ENCODE assay signal across 19 cellular contexts in the genomic region with DNA sequence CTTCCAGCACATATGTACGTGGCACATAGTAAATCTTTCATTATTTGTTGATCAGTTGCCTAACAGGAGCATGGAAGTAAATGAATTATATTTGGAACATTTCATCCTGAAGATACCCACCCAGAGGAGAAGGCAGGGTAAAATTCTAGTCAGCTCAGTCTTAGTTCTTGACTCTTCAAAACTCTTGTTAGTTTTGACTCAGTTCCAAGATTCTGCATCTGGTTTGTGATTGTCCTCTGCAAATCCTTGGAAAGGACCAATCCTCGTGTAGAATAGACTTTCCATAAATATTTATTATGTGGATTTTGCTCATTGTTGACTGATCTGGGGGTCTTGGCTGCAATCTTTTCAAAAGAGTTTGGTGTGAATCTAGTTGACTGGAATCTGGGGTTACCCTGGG.
"Had no signal": no experiment of that assay in that cellular context is flagged by ENCODE, and none has a peak within 500 bp of the region (broad histone marks: within the 10 kb centered on the region; RNA-seq: fewer than 3 reads in every experiment).

No MANE protein-coding gene starts in this region.

- ATAC-seq: activated T-cell treated with anti-CD3 and anti-CD28 coated beads, Interleukin-2, amount 50 U/mL, for 72 hours; foreskin keratinocyte; left colon; lower lobe of right lung; natural killer cell treated with Interleukin-12 subunit alpha and Interleukin-12 subunit beta and Interleukin-15 and Interleukin-18, amount 100 ng/mL, for 72 hours; stimulated activated naive B cell treated with anti-CD40 and anti-IgM and Interleukin-4, amounts not matched to agents 10 μg/mL and 1 μg/mL and 100 μg/mL, for 72 hours had no signal

- H3K36me3 Mint-ChIP-seq: activated naive CD4-positive, alpha-beta T cell treated with anti-CD3 and anti-CD28 coated beads, Interleukin-2, amount 50 U/mL, for 24 hours; natural killer cell treated with Interleukin-12 subunit alpha and Interleukin-12 subunit beta and Interleukin-15 and Interleukin-18, amount 100 ng/mL, for 72 hours; stimulated activated naive B cell treated with anti-CD40 and anti-IgM and Interleukin-4, amounts not matched to agents 10 μg/mL and 1 μg/mL and 100 μg/mL, for 72 hours had no signal

- H3K27me3 Mint-ChIP-seq: activated naive CD4-positive, alpha-beta T cell treated with anti-CD3 and anti-CD28 coated beads, Interleukin-2, amount 50 U/mL, for 24 hours; natural killer cell treated with Interleukin-12 subunit alpha and Interleukin-12 subunit beta and Interleukin-15 and Interleukin-18, amount 100 ng/mL, for 72 hours; stimulated activated naive B cell treated with anti-CD40 and anti-IgM and Interleukin-4, amounts not matched to agents 10 μg/mL and 1 μg/mL and 100 μg/mL, for 72 hours had no signal

- DNase-seq: activated CD4-positive, alpha-beta T cell treated with anti-CD3 and anti-CD28 coated beads, Interleukin-2, amount 50 U/mL, for 4 hours; activated CD4-positive, CD25-positive, alpha-beta regulatory T cell treated with anti-CD3 and anti-CD28 coated beads, Interleukin-2, amount 50 U/mL, for 72 hours; activated effector memory CD4-positive, alpha-beta T cell treated with anti-CD3 and anti-CD28 coated beads, Interleukin-2, amount 50 U/mL, for 16 hours; activated T-cell treated with anti-CD3 and anti-CD28 coated beads, Interleukin-2, amount 50 U/mL, for 72 hours; adrenal gland; dorsolateral prefrontal cortex; foreskin keratinocyte; hippocampal formation; islet precursor cell; left colon; lower lobe of right lung; nucleus accumbens; posterior cingulate gyrus; sigmoid colon; stimulated activated naive B cell treated with anti-CD40 and anti-IgM and Interleukin-4, amounts not matched to agents 10 μg/mL and 1 μg/mL and 100 μg/mL, for 72 hours; T1000; thyroid gland had no signal

- H3K4me3 ChIP-seq: adrenal gland, dorsolateral prefrontal cortex, lower lobe of right lung, sigmoid colon, thyroid gland had no signal

- H3K27ac Mint-ChIP-seq: activated naive CD4-positive, alpha-beta T cell treated with anti-CD3 and anti-CD28 coated beads, Interleukin-2, amount 50 U/mL, for 24 hours; activated T-cell treated with anti-CD3 and anti-CD28 coated beads, Interleukin-2, amount 50 U/mL, for 72 hours; natural killer cell treated with Interleukin-12 subunit alpha and Interleukin-12 subunit beta and Interleukin-15 and Interleukin-18, amount 100 ng/mL, for 72 hours; stimulated activated naive B cell treated with anti-CD40 and anti-IgM and Interleukin-4, amounts not matched to agents 10 μg/mL and 1 μg/mL and 100 μg/mL, for 72 hours had no signal

- H3K4me3 Mint-ChIP-seq: activated naive CD4-positive, alpha-beta T cell treated with anti-CD3 and anti-CD28 coated beads, Interleukin-2, amount 50 U/mL, for 24 hours; activated T-cell treated with anti-CD3 and anti-CD28 coated beads, Interleukin-2, amount 50 U/mL, for 72 hours; natural killer cell treated with Interleukin-12 subunit alpha and Interleukin-12 subunit beta and Interleukin-15 and Interleukin-18, amount 100 ng/mL, for 72 hours; stimulated activated naive B cell treated with anti-CD40 and anti-IgM and Interleukin-4, amounts not matched to agents 10 μg/mL and 1 μg/mL and 100 μg/mL, for 72 hours had no signal

- H3K4me1 Mint-ChIP-seq: activated naive CD4-positive, alpha-beta T cell treated with anti-CD3 and anti-CD28 coated beads, Interleukin-2, amount 50 U/mL, for 24 hours had no signal
